ENCODE assay signal across 15 cellular contexts in the genomic region with DNA sequence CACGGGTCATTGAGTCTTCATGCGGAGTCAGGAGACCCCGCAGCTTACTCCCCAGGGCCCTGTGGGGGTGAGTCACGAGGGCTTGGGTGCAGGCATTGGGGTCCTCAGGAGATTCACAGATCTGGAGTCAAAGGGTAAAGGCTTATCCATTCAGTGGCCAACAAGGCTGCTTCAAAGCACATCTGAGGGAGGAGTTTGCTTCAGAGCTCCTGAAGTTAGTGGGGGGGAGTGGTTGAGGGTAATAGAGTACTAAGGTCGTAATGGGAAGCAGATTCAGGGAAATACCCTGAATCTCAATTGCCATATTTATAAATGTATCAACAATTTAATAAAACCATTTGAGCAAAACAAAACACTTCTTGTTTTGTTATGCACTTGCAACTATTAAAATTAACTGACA.
"Had no signal": no experiment of that assay in that cellular context is flagged by ENCODE, and none has a peak within 500 bp of the region (broad histone marks: within the 10 kb centered on the region; RNA-seq: fewer than 3 reads in every experiment).

No MANE protein-coding gene starts in this region.

- H3K27me3 Mint-ChIP-seq: activated naive CD4-positive, alpha-beta T cell treated with anti-CD3 and anti-CD28 coated beads, Interleukin-2, amount 50 U/mL, for 24 hours; stimulated activated naive CD8-positive, alpha-beta T cell treated with anti-CD3 and anti-CD28 coated beads, Interleukin-15, Interleukin-2, amounts not matched to agents 100 ng/mL and 50 ng/mL, for 24 hours; T-helper 17 cell had no signal

- H3K27me3 ChIP-seq: ovary, testis, vagina had no signal

- H3K27ac Mint-ChIP-seq: activated naive CD4-positive, alpha-beta T cell treated with anti-CD3 and anti-CD28 coated beads, Interleukin-2, amount 50 U/mL, for 24 hours; immature natural killer cell; stimulated activated naive CD8-positive, alpha-beta T cell treated with anti-CD3 and anti-CD28 coated beads, Interleukin-15, Interleukin-2, amounts not matched to agents 100 ng/mL and 50 ng/mL, for 24 hours; T-helper 17 cell had no signal

- H3K36me3 ChIP-seq: ovary, vagina had no signal

- ATAC-seq: esophagus mucosa, T-helper 17 cell had no signal

- DNase-seq: activated effector memory CD4-positive, alpha-beta T cell treated with Interleukin-2 at 50 U/mL for 16 hours; activated T-cell treated with anti-CD3 and anti-CD28 coated beads, Interleukin-2, amount 50 U/mL, for 1 hour; anterior cingulate cortex; cerebellar nuclear complex; immature natural killer cell; ovary; stimulated activated CD4-positive, alpha-beta T cell treated with anti-CD3 and anti-CD28 coated beads, Interleukin-15, amount 100 ng/mL, for 24 hours; stimulated activated CD4-positive, alpha-beta T cell treated with anti-CD3 and anti-CD28 coated beads, Interleukin-4, amount 100 ng/mL, for 24 hours; T-helper 17 cell; testis had no signal

- H3K36me3 Mint-ChIP-seq: activated naive CD4-positive, alpha-beta T cell treated with anti-CD3 and anti-CD28 coated beads, Interleukin-2, amount 50 U/mL, for 24 hours; immature natural killer cell had no signal

- H3K4me3 ChIP-seq: ovary, testis, vagina had no signal

- H3K27ac ChIP-seq: ovary, testis, vagina had no signal

- H3K4me3 Mint-ChIP-seq: activated naive CD4-positive, alpha-beta T cell treated with anti-CD3 and anti-CD28 coated beads, Interleukin-2, amount 50 U/mL, for 24 hours; immature natural killer cell; neural crest cell; stimulated activated naive CD8-positive, alpha-beta T cell treated with anti-CD3 and anti-CD28 coated beads, Interleukin-15, Interleukin-2, amounts not matched to agents 100 ng/mL and 50 ng/mL, for 24 hours; T-helper 17 cell had no signal

- H3K9me3 ChIP-seq: ovary, testis, vagina had no signal

- H3K9me3 Mint-ChIP-seq: activated naive CD4-positive, alpha-beta T cell treated with anti-CD3 and anti-CD28 coated beads, Interleukin-2, amount 50 U/mL, for 24 hours; neural crest cell; stimulated activated naive CD8-positive, alpha-beta T cell treated with anti-CD3 and anti-CD28 coated beads, Interleukin-15, Interleukin-2, amounts not matched to agents 100 ng/mL and 50 ng/mL, for 24 hours had no signal

- H3K4me1 ChIP-seq: testis had no signal
